In genomic region chr2:66334237-66335054, GRCh38 we compare ENCODE assay signal across 15 cellular contexts.
A peak's percentile ranks its signal among the peaks of the same experiment; 100 is the strongest.
DNase-seq lines count a peak whose midpoint lies in the region; ATAC-seq, FAIRE-seq and TF ChIP-seq lines count a peak whose summit lies in the region.
"Had no signal": no experiment of that assay in that cellular context is flagged by ENCODE, and none has a peak within 500 bp of the region (broad histone marks: within the 10 kb centered on the region; RNA-seq: fewer than 3 reads in every experiment).

No MANE protein-coding gene starts in this region.

- H3K9me3 ChIP-seq in astrocyte (ENCODE audit: insufficient read depth, low read depth, low read length) (no peaks in the 10 kb centered on the region), aorta (ENCODE audit: control insufficient read depth, low read length) (no peaks in the 10 kb centered on the region)
- H3K9me3 ChIP-seq: BLaER1 treated with 17β-estradiol and CSF1 and Interleukin-3, amounts not matched to agents 10 nM and 100 nM; upper lobe of right lung had no signal

- no peak overlapping the region for H3K4me3 Mint-ChIP-seq in astrocyte (ENCODE audit: unreplicated experiment)
- H3K4me3 Mint-ChIP-seq: central memory CD8-positive, alpha-beta T cell had no signal

- no peak overlapping the region for H2AFZ ChIP-seq in astrocyte (ENCODE audit: low read depth, low read length)

- H3K4me3 ChIP-seq in astrocyte (ENCODE audit: insufficient read depth, low read depth, low read length) (no peak overlapping the region), aorta (ENCODE audit: low read length in 2 of 2) (no peak overlapping the region)
- H3K4me3 ChIP-seq: BLaER1 treated with 17β-estradiol and CSF1 and Interleukin-3, amounts not matched to agents 10 nM and 100 nM; upper lobe of right lung had no signal

- CTCF ChIA-PET in GM10248 (lab: Yijun Ruan, JAX) = interaction anchor here (1.3 kb wide), 1 partner anchor 23 kb away, joined by 3 read pairs; no protein-coding TSS in a partner anchor

- TF ChIP-seq CTCF in astrocyte (IDR thresholded peaks at IDR 0.05; ENCODE audit: insufficient read depth, low read depth, low read length) = no peak
- no peak for TF ChIP-seq CTCF in GM10248 (IDR thresholded peaks at IDR 0.05; ENCODE audit: control extremely low read depth, extremely low read depth, low read depth, missing control alignments)

- no peak for FAIRE-seq in astrocyte (lab: Jason Lieb, UNC)
- FAIRE-seq: keratinocyte, small intestine had no signal

- H3K4me1 ChIP-seq in astrocyte (ENCODE audit: insufficient read depth, low read length) (no peaks in the 10 kb centered on the region), aorta (ENCODE audit: control insufficient read depth in 1 of 2, insufficient read depth in 2 of 2, low read length in 2 of 2) (no peaks in the 10 kb centered on the region)
- H3K4me1 ChIP-seq: upper lobe of right lung had no signal

- no peaks in the 10 kb centered on the region for H3K79me2 ChIP-seq in astrocyte (ENCODE audit: insufficient read depth, low read length)

- peaks cover 3% of the 10 kb centered on the region for H3K4me1 Mint-ChIP-seq in astrocyte (ENCODE audit: low read depth, unreplicated experiment)
- H3K4me1 Mint-ChIP-seq: central memory CD8-positive, alpha-beta T cell had no signal

- POLR2A ChIA-PET in GM10248 (lab: Yijun Ruan, JAX) = no interaction called here

- 63 to 67% methylated on average over 10 of the region's 10 CpGs for WGBS in aorta, 2 donors

- no peak overlapping the region for H3K27ac ChIP-seq in astrocyte (ENCODE audit: low read depth, low read length)
- H3K27ac ChIP-seq in aorta (ENCODE audit: low read depth in 1 of 2, low read length in 2 of 2) = no peak overlapping the region
- H3K27ac ChIP-seq: BLaER1 treated with 17β-estradiol and CSF1 and Interleukin-3, amounts not matched to agents 10 nM and 100 nM; upper lobe of right lung had no signal

- no peak overlapping the region for H3K9ac ChIP-seq in astrocyte (ENCODE audit: low read length)
- H3K9ac ChIP-seq: BLaER1 treated with 17β-estradiol and CSF1 and Interleukin-3, amounts not matched to agents 10 nM and 100 nM had no signal

- no peaks in the 10 kb centered on the region for H3K9me3 Mint-ChIP-seq in astrocyte (ENCODE audit: unreplicated experiment)

- intact Hi-C loops in aorta (cut with DNase I) = no loop called here

- no peak for ATAC-seq in aorta (ENCODE audit: low FRiP score)
- ATAC-seq: upper lobe of right lung had no signal

- no peaks in the 10 kb centered on the region for H3K27me3 Mint-ChIP-seq in astrocyte (ENCODE audit: low read depth, unreplicated experiment)
- H3K27me3 Mint-ChIP-seq: central memory CD8-positive, alpha-beta T cell had no signal

- H3K36me3 ChIP-seq in astrocyte (ENCODE audit: insufficient read depth, low read length) (no peaks in the 10 kb centered on the region), aorta (ENCODE audit: control insufficient read depth in 1 of 2, insufficient read depth in 2 of 2, low read length in 1 of 2) (no peaks in the 10 kb centered on the region)
- H3K36me3 ChIP-seq: BLaER1 treated with 17β-estradiol and CSF1 and Interleukin-3, amounts not matched to agents 10 nM and 100 nM; upper lobe of right lung had no signal

- no peaks in the 10 kb centered on the region for H4K20me1 ChIP-seq in astrocyte (ENCODE audit: insufficient read depth, low read length)
- H4K20me1 ChIP-seq: BLaER1 treated with 17β-estradiol and CSF1 and Interleukin-3, amounts not matched to agents 10 nM and 100 nM had no signal

- H3K27me3 ChIP-seq in astrocyte (ENCODE audit: insufficient read depth, low read length) (peaks cover 3% of the 10 kb centered on the region), aorta (ENCODE audit: control insufficient read depth in 1 of 2, insufficient read depth in 2 of 2, low read length in 1 of 2) (no peaks in the 10 kb centered on the region)
- H3K27me3 ChIP-seq: BLaER1 treated with 17β-estradiol and CSF1 and Interleukin-3, amounts not matched to agents 10 nM and 100 nM; upper lobe of right lung had no signal

- no peak overlapping the region for H3K27ac Mint-ChIP-seq in astrocyte (ENCODE audit: unreplicated experiment)

- DNase-seq in A172 (ENCODE audit: low spot score) (peak; percentile 63), EH (ENCODE audit: low read depth) (peak; percentile 2), NCI-H146 (lab: John Stamatoyannopoulos, UW) (peak; percentile 74), astrocyte (ENCODE audit: low read depth) (peak; percentile 12), GM19238 (ENCODE audit: insufficient read length, low spot score) (no peak), aorta (no peak), hepatic stellate cell (ENCODE audit: low spot score) (no peak), GM10248 (ENCODE audit: extremely low spot score) (no peak)
- DNase-seq: activated effector memory CD4-positive, alpha-beta T cell treated with Interleukin-2 at 50 U/mL for 16 hours; SIG-M5; small intestine; upper lobe of right lung had no signal

- peak overlapping the region; percentile 6 for H3K4me2 ChIP-seq in astrocyte (ENCODE audit: low read length)

- no peaks in the 10 kb centered on the region for H3K36me3 Mint-ChIP-seq in astrocyte (ENCODE audit: low read depth, unreplicated experiment)

Comparison
In these comparisons a context has a peak if more than half of its experiments do, and no peak if none do; other contexts are left out.
1. DNase-seq: peak in A172 (single experiment), EH (single experiment), NCI-H146 (single experiment) and astrocyte (single experiment); none in GM19238 (single experiment), aorta (0 of 2), hepatic stellate cell (single experiment) and GM10248 (single experiment).